ENCODE assay signal across 8 cellular contexts in genomic region chrX:16870095-16870860, GRCh38. TPM values are rescaled to one million over a fixed set of nuclear protein-coding genes. Genes with fewer than 3 reads are reported as not detected.
DNase-seq lines count a peak whose midpoint lies in the region; ATAC-seq and TF ChIP-seq lines count a peak whose summit lies in the region.

Gene RBBP7 (minus strand): TSS chrX:16870362. CDS start chrX:16870053, 309 bp downstream.

- H3K27me3 ChIP-seq in ascending aorta = no peaks in the 10 kb centered on the region
- H3K27me3 ChIP-seq in right cardiac atrium (ENCODE audit: control insufficient read depth, insufficient read depth) = no peaks in the 10 kb centered on the region
- no peaks in the 10 kb centered on the region for H3K27me3 ChIP-seq in aorta (ENCODE audit: control insufficient read depth in 1 of 2, insufficient read depth in 2 of 2, low read length in 1 of 2)

- peaks cover 6% of the 10 kb centered on the region for H3K27me3 Mint-ChIP-seq in T-helper 2 cell treated with Interferon-gamma antibody and Interleukin-4, amounts not matched to agents 5 μg/mL and 100 μg/mL, for 36 hours (ENCODE audit: low read depth)

- ATAC-seq in GM18499 (IDR thresholded peaks at IDR 0.05; ENCODE audit: insufficient read depth, unreplicated experiment) (peak; percentile 58), HG02938 (IDR thresholded peaks at IDR 0.05; ENCODE audit: unreplicated experiment) (peak; percentile 71), right cardiac atrium (peak; percentile 98), aorta (ENCODE audit: low FRiP score) (peak; percentile 97)

- intact Hi-C loops in ascending aorta (cut with DNase I) (loop anchor here (1.0 kb wide), 3 partner anchors 32 to 151 kb away; partner anchors contain the start of genes SYAP1 and TXLNG), right cardiac atrium (cut with DNase I) (no loop called here), aorta (cut with DNase I) (loop anchor here in 1 of 2 donors (2.0 to 5.0 kb wide), 2 partner anchors 33 to 83 kb away; partner anchors contain the start of gene TXLNG)

- H3K36me3 ChIP-seq in ascending aorta = no peaks in the 10 kb centered on the region
- no peaks in the 10 kb centered on the region for H3K36me3 ChIP-seq in aorta (ENCODE audit: control insufficient read depth in 1 of 2, insufficient read depth in 2 of 2, low read length in 1 of 2)

- H3K4me3 Mint-ChIP-seq in T-helper 2 cell treated with Interferon-gamma antibody and Interleukin-4, amounts not matched to agents 5 μg/mL and 100 μg/mL, for 36 hours = peak within 1 kb of the TSS; percentile 97

- DNase-seq in NCI-H1930 (lab: John Stamatoyannopoulos, UW) (peak; percentile 83 to 88), ascending aorta (ENCODE audit: low spot score in 2 of 2) (peak; percentile 70 to 97), right cardiac atrium (peak; percentile 95 to 98 (median 96)), renal cortical epithelial cell (ENCODE audit: low read depth) (peak; percentile 61), aorta (peak; percentile 97 to 98)
- peak; percentile 88 for DNase-seq in T-helper 2 cell treated with Interferon-gamma antibody and Interleukin-4, amounts not matched to agents 5 μg/mL and 100 μg/mL, for 36 hours (ENCODE audit: low spot score)

- TF ChIP-seq CTCF in ascending aorta (IDR thresholded peaks at IDR 0.05) = no peak

- H3K36me3 Mint-ChIP-seq in T-helper 2 cell treated with Interferon-gamma antibody and Interleukin-4, amounts not matched to agents 5 μg/mL and 100 μg/mL, for 36 hours (ENCODE audit: low read depth) = peaks cover 22% of the 10 kb centered on the region

- H3K4me1 Mint-ChIP-seq in T-helper 2 cell treated with Interferon-gamma antibody and Interleukin-4, amounts not matched to agents 5 μg/mL and 100 μg/mL, for 36 hours (ENCODE audit: low read depth) = peaks cover 20% of the 10 kb centered on the region

- H3K4me3 ChIP-seq in ascending aorta = peak within 1 kb of the TSS; percentile 80
- peak within 1 kb of the TSS; percentile 95 for H3K4me3 ChIP-seq in right cardiac atrium (ENCODE audit: low read length)
- H3K4me3 ChIP-seq in aorta (ENCODE audit: low read length in 2 of 2) = peak within 1 kb of the TSS; percentile 87 to 92

- H3K9me3 ChIP-seq in ascending aorta (no peaks in the 10 kb centered on the region), right cardiac atrium (ENCODE audit: control insufficient read depth, low read length) (no peaks in the 10 kb centered on the region), aorta (ENCODE audit: control insufficient read depth, low read length) (no peaks in the 10 kb centered on the region)

- H3K9me3 Mint-ChIP-seq in T-helper 2 cell treated with Interferon-gamma antibody and Interleukin-4, amounts not matched to agents 5 μg/mL and 100 μg/mL, for 36 hours = no peaks in the 10 kb centered on the region

- WGBS in right cardiac atrium = under 1% methylated on average over 74 of the region's 84 CpGs
- 1% methylated on average over 47 to 84 of the region's 84 CpGs for WGBS in aorta, 2 donors

- H3K27ac ChIP-seq in ascending aorta = peak within 1 kb of the TSS; percentile 96 to 97
- H3K27ac ChIP-seq in right cardiac atrium (ENCODE audit: low read length) = peak within 1 kb of the TSS; percentile 99
- H3K27ac ChIP-seq in aorta (ENCODE audit: low read depth in 1 of 2, low read length in 2 of 2) = peak within 1 kb of the TSS; percentile 73 to 82

- peak within 1 kb of the TSS; percentile 99 for H3K27ac Mint-ChIP-seq in T-helper 2 cell treated with Interferon-gamma antibody and Interleukin-4, amounts not matched to agents 5 μg/mL and 100 μg/mL, for 36 hours

- H3K4me1 ChIP-seq in ascending aorta (peaks cover 0 to 4% of the 10 kb centered on the region in 2 donors), right cardiac atrium (ENCODE audit: control insufficient read depth, insufficient read depth, low read length) (no peaks in the 10 kb centered on the region), aorta (ENCODE audit: control insufficient read depth in 1 of 2, insufficient read depth in 2 of 2, low read length in 2 of 2) (no peaks in the 10 kb centered on the region)

RNA-seq across cellular contexts. Expression of gene RBBP7, which starts in this region (rescaled TPM):
- total RNA-seq in ascending aorta (48.7 TPM), right cardiac atrium (10 to 100 TPM; 86.9 to 99.3 (median 92.3) TPM), renal cortical epithelial cell (135 and 137 TPM in 2 replicates), aorta (10 to 100 TPM; 89.4 to 97.5 TPM)
- polyA plus RNA-seq in right cardiac atrium (118 TPM), aorta (100 to 1,000 TPM in 1 of 2 donors, 10 to 100 TPM in 1; 66.9 to 159 TPM)

Comparison
In these comparisons a context has a peak if more than half of its experiments do, and no peak if none do; other contexts are left out.
1. Peak in every context shown above with its lines: DNase-seq, ATAC-seq, H3K4me3 ChIP-seq and H3K27ac ChIP-seq.